In genomic region chr11:2398664-2399355, GRCh38 we compare ENCODE assay signal across 8 cellular contexts.
A peak's percentile ranks its signal among the peaks of the same experiment; 100 is the strongest.
DNase-seq lines count a peak whose midpoint lies in the region; ATAC-seq and TF ChIP-seq lines count a peak whose summit lies in the region.

No MANE protein-coding gene starts in this region.

- no peak for ATAC-seq in GM19467 (IDR thresholded peaks at IDR 0.05; ENCODE audit: unreplicated experiment)
- ATAC-seq in GM19395 (IDR thresholded peaks at IDR 0.05; ENCODE audit: unreplicated experiment) = no peak

- H3K4me3 Mint-ChIP-seq in nephron progenitor cell = peak overlapping the region; percentile 92

- H3K9me3 ChIP-seq in BLaER1 treated with 17β-estradiol and CSF1 and Interleukin-3, amounts not matched to agents 10 nM and 100 nM (replicated peaks in 1 of 11) = no peaks in the 10 kb centered on the region

- H4K20me1 ChIP-seq in BLaER1 treated with 17β-estradiol and CSF1 and Interleukin-3, amounts not matched to agents 10 nM and 100 nM = peaks cover 11 to 59% (median 28%) of the 10 kb centered on the region in 11 experiments
- no peaks in the 10 kb centered on the region for H4K20me1 ChIP-seq in KMS-11 (ENCODE audit: insufficient read depth)

- peaks cover 34 to 63% (median 54%) of the 10 kb centered on the region in 10 experiments for H3K4me1 ChIP-seq in BLaER1 treated with 17β-estradiol and CSF1 and Interleukin-3, amounts not matched to agents 10 nM and 100 nM
- peaks cover 6% of the 10 kb centered on the region for H3K4me1 ChIP-seq in KMS-11 (ENCODE audit: low read depth, poor library complexity, severe bottlenecking)

- peak overlapping the region; percentile 70 to 95 (median 86); a peak in 21 of 22 replicates for H3K27ac ChIP-seq in BLaER1 treated with 17β-estradiol and CSF1 and Interleukin-3, amounts not matched to agents 10 nM and 100 nM
- H3K27ac ChIP-seq in KMS-11 = 0 out of 2 replicates have a peak overlapping the region, but pooled peaks have one; percentile 61
- H3K27ac ChIP-seq in caudate nucleus (ENCODE audit: low read depth, low read length) = peak overlapping the region; percentile 97

- H3K4me3 ChIP-seq in BLaER1 treated with 17β-estradiol and CSF1 and Interleukin-3, amounts not matched to agents 10 nM and 100 nM = peak overlapping the region in 7 of 10 experiments; percentile 62 to 82 (median 70); a peak in 12 of 20 replicates
- H3K4me3 ChIP-seq in KMS-11 (IDR thresholded peaks at IDR 0.05; ENCODE audit: insufficient read depth, low read depth, low read length) = no peak overlapping the region

- H3K27ac Mint-ChIP-seq in nephron progenitor cell = peak overlapping the region; percentile 93

- no peaks in the 10 kb centered on the region for H3K27me3 ChIP-seq in BLaER1 treated with 17β-estradiol and CSF1 and Interleukin-3, amounts not matched to agents 10 nM and 100 nM
- no peaks in the 10 kb centered on the region for H3K27me3 ChIP-seq in KMS-11 (ENCODE audit: insufficient read depth, low read depth)

- H3K36me3 ChIP-seq in BLaER1 treated with 17β-estradiol and CSF1 and Interleukin-3, amounts not matched to agents 10 nM and 100 nM = peaks cover 46 to 67% (median 57%) of the 10 kb centered on the region in 11 experiments
- no peaks in the 10 kb centered on the region for H3K36me3 ChIP-seq in KMS-11 (ENCODE audit: insufficient read depth)

- no peaks in the 10 kb centered on the region for H3K9me3 Mint-ChIP-seq in nephron progenitor cell

- TF ChIP-seq CTCF in KMS-11 (conservative IDR thresholded peaks at IDR 0.05; ENCODE audit: low read depth, low read length) (no peak), nephron progenitor cell (IDR thresholded peaks at IDR 0.05) (no peak)

- H3K4me1 Mint-ChIP-seq in nephron progenitor cell = peaks cover 25% of the 10 kb centered on the region

- H3K4me2 ChIP-seq in BLaER1 treated with 17β-estradiol and CSF1 and Interleukin-3, amounts not matched to agents 10 nM and 100 nM = peak overlapping the region; percentile 89 to 99 (median 96)
- H3K4me2 ChIP-seq in KMS-11 = peak overlapping the region; percentile 98

- no peaks in the 10 kb centered on the region for H3K27me3 Mint-ChIP-seq in nephron progenitor cell (ENCODE audit: low read depth, poor library complexity)

- H3K79me2 ChIP-seq in KMS-11 (ENCODE audit: insufficient read depth, low read depth) = peaks cover 17% of the 10 kb centered on the region; the same call in 1 of the 2 replicates

- no peak overlapping the region for H2AFZ ChIP-seq in KMS-11 (ENCODE audit: low read depth)

- H3K9ac ChIP-seq in BLaER1 treated with 17β-estradiol and CSF1 and Interleukin-3, amounts not matched to agents 10 nM and 100 nM = peak overlapping the region; percentile 78 to 90 (median 85)
- H3K9ac ChIP-seq in KMS-11 = no peak overlapping the region

- DNase-seq in caudate nucleus (lab: John Stamatoyannopoulos, UW) (no peak), nephron progenitor cell (no peak), NCI-H146 (lab: John Stamatoyannopoulos, UW) (no peak), SW 1271 (lab: John Stamatoyannopoulos, UW) (no peak)

- H3K36me3 Mint-ChIP-seq in nephron progenitor cell (ENCODE audit: low read depth) = peaks cover 11% of the 10 kb centered on the region
